ENCODE assay signal across 8 cellular contexts in the genomic region with DNA sequence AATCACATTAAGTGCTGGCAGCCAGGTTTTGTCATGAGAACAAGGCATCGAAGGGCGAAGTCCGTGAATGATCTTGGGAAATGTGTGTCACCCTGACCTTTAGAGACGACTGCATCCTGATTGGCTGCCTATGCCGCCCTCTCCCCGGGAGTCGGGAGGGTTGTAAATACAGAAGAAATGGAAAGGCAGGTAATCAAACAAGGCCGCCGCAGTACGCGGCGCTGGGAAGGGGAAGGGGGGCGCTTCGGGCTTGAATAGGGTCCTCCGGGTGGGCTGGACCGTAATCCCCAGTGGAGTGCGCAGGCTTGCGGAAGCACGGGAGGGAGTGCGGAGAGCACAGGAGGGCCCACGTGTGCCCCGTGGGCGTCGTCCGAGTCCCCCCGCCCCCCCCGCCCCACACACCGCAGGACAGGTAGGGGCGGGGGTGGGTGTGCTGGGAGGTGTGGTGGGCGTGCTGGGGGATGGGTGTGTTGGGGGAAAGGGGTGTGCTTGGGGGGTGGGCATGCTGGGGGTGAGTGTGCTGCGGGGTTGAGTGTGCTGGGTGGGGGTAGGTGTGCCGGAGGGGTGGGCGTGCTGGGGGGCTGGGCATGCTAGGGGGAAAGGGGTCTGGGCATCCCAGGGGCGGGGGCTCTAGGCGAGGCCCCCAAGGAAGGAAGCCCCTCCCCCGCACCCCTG.
DNase-seq lines count a peak whose midpoint lies in the region; ATAC-seq, FAIRE-seq and TF ChIP-seq lines count a peak whose summit lies in the region.

No MANE protein-coding gene starts in this region.

- 57% methylated on average over 19 of the region's 36 CpGs for WGBS in K562 (ENCODE audit: insufficient coverage, low coverage, missing lambda C conversion rate)
- 1 to 2% (median 2%) methylated on average over 19 to 36 of the region's 36 CpGs for WGBS in spleen, 5 donors

- no peak for TF ChIP-seq RAD21 in K562 (CRISPR knock-in tag; conservative IDR thresholded peaks at IDR 0.05 in 1 of 2, IDR thresholded peaks at IDR 0.05 in 1 of 2)

- TF ChIP-seq EP300 in K562 (IDR thresholded peaks at IDR 0.05; ENCODE audit: low read length) = no peak

- peaks cover 13 to 15% (median 13%) of the 10 kb centered on the region in 3 donors for H3K4me1 Mint-ChIP-seq in T-cell
- H3K4me1 Mint-ChIP-seq in immature natural killer cell = peaks cover 14 to 21% of the 10 kb centered on the region in 2 donors

- DNase-seq in ACHN (peak; percentile 61), HFF-Myc (ENCODE audit: extremely low read depth, low read depth) (no peak), T-cell (peak in 21 of 34 experiments; percentile 2 to 42 (median 14)), K562 (ENCODE audit: extremely low read depth in 1 of 4, low spot score in 3 of 4) (peak in 2 of 4 experiments; percentile 16 to 17), immature natural killer cell (peak; percentile 28 to 33 (median 32)), spleen (peak; percentile 88)

- intact Hi-C loops in K562 (cut with micrococcal nuclease) (no loop called here), spleen (cut with DNase I; ENCODE audit: low total_unique reads) (no loop called here)

- H2AFZ ChIP-seq in K562 (ENCODE audit: low read depth, low read length) = peak overlapping the region; percentile 86; the same call in 1 of the 2 replicates

- in situ Hi-C loops in ACHN (cut with HindIII; ENCODE audit: low pct_ligation_motif_present, low pct_unique_long_range_greater_than_20kb, low sequenced_read_pairs) = no loop called here
- in situ Hi-C loops in K562 (cut with MboI) = no loop called here

- no TSS peak for BruUV-seq in K562 (replicated peaks; lab: Mats Ljungman, UMichigan)

- H3K4me1 ChIP-seq in K562 (replicated peaks in 1 of 2; ENCODE audit: control insufficient read depth in 2 of 2, insufficient read depth in 2 of 2, low read length in 2 of 2) (peaks cover 5 to 10% of the 10 kb centered on the region in 2 experiments; a peak in 4 of 5 replicates), spleen (peaks cover 6 to 32% (median 20%) of the 10 kb centered on the region in 6 donors)

- H3K9ac ChIP-seq in K562 (ENCODE audit: insufficient read depth in 1 of 2, low read depth in 2 of 2, low read length in 2 of 2) = peak overlapping the region in 1 of 2 experiments; percentile 74; a peak in 2 of 4 replicates

- no peaks in the 10 kb centered on the region for H3K9me3 Mint-ChIP-seq in T-cell
- no peaks in the 10 kb centered on the region for H3K9me3 Mint-ChIP-seq in immature natural killer cell

- peaks cover 16 to 26% of the 10 kb centered on the region in 2 experiments; a peak in 4 of 5 replicates for H3K27me3 ChIP-seq in K562 (ENCODE audit: control insufficient read depth in 2 of 2, insufficient read depth in 2 of 2, low read length in 2 of 2)
- no peaks in the 10 kb centered on the region for H3K27me3 ChIP-seq in spleen (replicated peaks in 1 of 7)

- TF ChIP-seq POLR2A in K562 (conservative IDR thresholded peaks at IDR 0.05) (no peak), spleen (IDR thresholded peaks at IDR 0.05) (no peak)

- TF ChIP-seq CTCF in HFF-Myc (IDR thresholded peaks at IDR 0.05; ENCODE audit: low read depth, low read length, missing control alignments) (no peak), K562 (IDR thresholded peaks at IDR 0.05 in 2 of 3, conservative IDR thresholded peaks at IDR 0.05 in 1 of 3; ENCODE audit: insufficient read depth in 2 of 3, low read depth in 1 of 3, low read length in 3 of 3) (no peak), spleen (IDR thresholded peaks at IDR 0.05 in 8 of 11, conservative IDR thresholded peaks at IDR 0.05 in 3 of 11) (no peak)

- CTCF ChIA-PET in T-cell (lab: Charles Lee) (interaction anchor here in 1 of 2 donors (1.0 kb wide), 1 partner anchor 49 kb away, joined by 3 read pairs; no protein-coding TSS in a partner anchor), K562 (lab: Yijun Ruan, JAX; ENCODE audit: low intra/inter-chr PET ratio) (no interaction called here)

- POLR2A ChIA-PET in T-cell (lab: Charles Lee) (no interaction called here), K562 (lab: Yijun Ruan, JAX) (interaction anchor here (1.1 kb wide), 1 partner anchor 10 kb away, joined by 3 read pairs; no protein-coding TSS in a partner anchor)

- peak overlapping the region; percentile 85 for H3K4me3 ChIP-seq in HFF-Myc (replicated peaks; ENCODE audit: low read depth, low read length)
- H3K4me3 ChIP-seq in K562 = peak overlapping the region; percentile 40
- peak overlapping the region; percentile 62 to 95 (median 78) for H3K4me3 ChIP-seq in spleen

- ATAC-seq in T-cell (replicated peaks in 1 of 4) (no peak), K562 (no peak), GM21737 (IDR thresholded peaks at IDR 0.05; ENCODE audit: unreplicated experiment) (no peak), HG02938 (IDR thresholded peaks at IDR 0.05; ENCODE audit: unreplicated experiment) (no peak)

- H3K27me3 Mint-ChIP-seq in T-cell (no peaks in the 10 kb centered on the region), immature natural killer cell (ENCODE audit: low read depth in 3 of 3) (peaks cover 2 to 13% (median 5%) of the 10 kb centered on the region in 3 donors)

- H3K4me2 ChIP-seq in K562 (ENCODE audit: insufficient read depth, low read length) = peak overlapping the region; percentile 71

- H3K27ac Mint-ChIP-seq in T-cell (peak overlapping the region; percentile 89 to 91), immature natural killer cell (peak overlapping the region; percentile 62 to 88 (median 82))

- no peaks in the 10 kb centered on the region for H4K20me1 ChIP-seq in K562 (replicated peaks; ENCODE audit: control insufficient read depth, insufficient read depth, low read length)

- H3K36me3 ChIP-seq in K562 (ENCODE audit: control insufficient read depth, insufficient read depth, low read length) (no peaks in the 10 kb centered on the region), spleen (no peaks in the 10 kb centered on the region)

- no peaks in the 10 kb centered on the region for H3K9me1 ChIP-seq in K562 (ENCODE audit: control insufficient read depth, insufficient read depth, low read length)

- H3K4me3 Mint-ChIP-seq in T-cell (peak overlapping the region; percentile 86 to 93 (median 91)), immature natural killer cell (peak overlapping the region; percentile 88 to 94 (median 90))

- H3K27ac ChIP-seq in K562 (ENCODE audit: extremely low read depth, low read depth, low read length) (no peak overlapping the region), spleen (peak overlapping the region; percentile 82 to 94 (median 93))

- no peaks in the 10 kb centered on the region for H3K36me3 Mint-ChIP-seq in T-cell
- no peaks in the 10 kb centered on the region for H3K36me3 Mint-ChIP-seq in immature natural killer cell

- no peak for FAIRE-seq in K562 (lab: Jason Lieb, UNC)

- H3K79me2 ChIP-seq in K562 (ENCODE audit: control insufficient read depth, insufficient read depth, low read length) = no peaks in the 10 kb centered on the region

- H3K9me3 ChIP-seq in K562 (replicated peaks; ENCODE audit: control insufficient read depth, insufficient read depth, low read depth, low read length) (no peaks in the 10 kb centered on the region), spleen (no peaks in the 10 kb centered on the region)

TF ChIP-seq in K562, 482 proteins besides CTCF, POLR2A, EP300 and RAD21:
- peak; percentile 32 for TF ChIP-seq NFYB (IDR thresholded peaks at IDR 0.05; ENCODE audit: extremely low read depth, insufficient read length)
- TF ChIP-seq PURB (CRISPR knock-in tag; IDR thresholded peaks at IDR 0.05; ENCODE audit: low read depth) = no peak
- no peak for TF ChIP-seq FOXJ2 (tag; IDR thresholded peaks at IDR 0.05)
- TF ChIP-seq ARHGAP35 (IDR thresholded peaks at IDR 0.05; ENCODE audit: partially characterized antibody) = no peak
TF ChIP-seq in K562: peak in this region for 1.
